15 cellular contexts compared by ENCODE assay signal in genomic region chr1:25064465-25065238, GRCh38.
A peak's percentile ranks its signal among the peaks of the same experiment; 100 is the strongest.
DNase-seq lines count a peak whose midpoint lies in the region; ATAC-seq and TF ChIP-seq lines count a peak whose summit lies in the region.
"Had no signal": no experiment of that assay in that cellular context is flagged by ENCODE, and none has a peak within 500 bp of the region (broad histone marks: within the 10 kb centered on the region; RNA-seq: fewer than 3 reads in every experiment).

No MANE protein-coding gene starts in this region.

- H3K9me3 Mint-ChIP-seq in activated CD8-positive, alpha-beta T cell treated with anti-CD3 and anti-CD28 coated beads for 36 hours = no peaks in the 10 kb centered on the region
- H3K9me3 Mint-ChIP-seq in natural killer cell = no peaks in the 10 kb centered on the region
- H3K9me3 Mint-ChIP-seq: memory B cell had no signal

- peak; percentile 6 for DNase-seq in stimulated activated CD4-positive, alpha-beta T cell treated with anti-CD3 and anti-CD28 coated beads, Interleukin-12 subunit alpha, Interleukin-12 subunit beta, amount 100 ng/mL, for 4 hours
- no peak for DNase-seq in stimulated activated CD4-positive, alpha-beta T cell treated with anti-CD3 and anti-CD28 coated beads, Interleukin-2, amount 100 ng/mL, for 48 hours
- DNase-seq in activated CD8-positive, alpha-beta T cell treated with anti-CD3 and anti-CD28 coated beads for 36 hours = peak; percentile 75
- DNase-seq in natural killer cell = peak; percentile 68
- DNase-seq in aorta = peak; percentile 14 to 36
- DNase-seq in ureter (ENCODE audit: low spot score) = no peak
- DNase-seq in GDM1 (lab: John Stamatoyannopoulos, UW) = no peak
- DNase-seq in NCI-H2107 (lab: John Stamatoyannopoulos, UW) = no peak
- DNase-seq: adrenal gland, AML-193, cortex of kidney, NCI-H1092, NCI-H524 treated with DMSO at 0.1 percent for 48 hours, SHP77 treated with DMSO at 0.1 percent for 48 hours had no signal

- H3K36me3 Mint-ChIP-seq in activated CD8-positive, alpha-beta T cell treated with anti-CD3 and anti-CD28 coated beads for 36 hours (ENCODE audit: low read depth) = no peaks in the 10 kb centered on the region
- H3K36me3 Mint-ChIP-seq in natural killer cell = no peaks in the 10 kb centered on the region
- H3K36me3 Mint-ChIP-seq: memory B cell had no signal

- peaks cover 27% of the 10 kb centered on the region for H3K4me1 Mint-ChIP-seq in activated CD8-positive, alpha-beta T cell treated with anti-CD3 and anti-CD28 coated beads for 36 hours (ENCODE audit: low read depth)
- peaks cover 52 to 71% of the 10 kb centered on the region in 2 donors for H3K4me1 Mint-ChIP-seq in natural killer cell

- no peak overlapping the region for H3K4me3 Mint-ChIP-seq in activated CD8-positive, alpha-beta T cell treated with anti-CD3 and anti-CD28 coated beads for 36 hours
- peak overlapping the region; percentile 91 for H3K4me3 Mint-ChIP-seq in natural killer cell
- H3K4me3 Mint-ChIP-seq: memory B cell had no signal

- intact Hi-C loops in activated CD8-positive, alpha-beta T cell treated with anti-CD3 and anti-CD28 coated beads for 36 hours (cut with micrococcal nuclease) = no loop called here
- intact Hi-C loops in natural killer cell (cut with micrococcal nuclease) = loop anchor here (1.0 to 5.0 kb wide), 6 partner anchors 28 to 153 kb away; no protein-coding TSS in a partner anchor
- intact Hi-C loops in aorta (cut with DNase I) = no loop called here

- no peak overlapping the region for H3K4me3 ChIP-seq in aorta (ENCODE audit: low read length in 2 of 2)
- H3K4me3 ChIP-seq: adrenal gland had no signal

- peak overlapping the region; percentile 67 for H3K27ac Mint-ChIP-seq in activated CD8-positive, alpha-beta T cell treated with anti-CD3 and anti-CD28 coated beads for 36 hours
- H3K27ac Mint-ChIP-seq in natural killer cell = peak overlapping the region; percentile 93 to 95
- H3K27ac Mint-ChIP-seq: memory B cell had no signal

- no peaks in the 10 kb centered on the region for H3K27me3 Mint-ChIP-seq in activated CD8-positive, alpha-beta T cell treated with anti-CD3 and anti-CD28 coated beads for 36 hours
- peaks cover 12 to 17% of the 10 kb centered on the region in 2 donors for H3K27me3 Mint-ChIP-seq in natural killer cell (ENCODE audit: low read depth in 2 of 2)
- H3K27me3 Mint-ChIP-seq: memory B cell had no signal

- CTCF ChIA-PET in activated CD8-positive, alpha-beta T cell treated with anti-CD3 and anti-CD28 coated beads for 36 hours (lab: Charles Lee) = interaction anchor here (0.7 to 1.8 kb wide), 3 partner anchors 27 to 109 kb away, joined by 3 to 7 read pairs (median 4); no protein-coding TSS in a partner anchor

- H3K4me1 ChIP-seq in aorta (ENCODE audit: control insufficient read depth in 1 of 2, insufficient read depth in 2 of 2, low read length in 2 of 2) = no peaks in the 10 kb centered on the region
- H3K4me1 ChIP-seq: adrenal gland had no signal

- H3K27me3 ChIP-seq in aorta (ENCODE audit: control insufficient read depth in 1 of 2, insufficient read depth in 2 of 2, low read length in 1 of 2) = no peaks in the 10 kb centered on the region
- H3K27me3 ChIP-seq: adrenal gland had no signal

- no peaks in the 10 kb centered on the region for H3K9me3 ChIP-seq in aorta (ENCODE audit: control insufficient read depth, low read length)
- H3K9me3 ChIP-seq: adrenal gland had no signal

- H3K36me3 ChIP-seq in aorta (ENCODE audit: control insufficient read depth in 1 of 2, insufficient read depth in 2 of 2, low read length in 1 of 2) = no peaks in the 10 kb centered on the region
- H3K36me3 ChIP-seq: adrenal gland had no signal

- ATAC-seq in activated CD8-positive, alpha-beta T cell treated with anti-CD3 and anti-CD28 coated beads for 36 hours = peak; percentile 82
- ATAC-seq in natural killer cell = peak; percentile 54 to 57 (median 55)
- no peak for ATAC-seq in aorta (ENCODE audit: low FRiP score)

- H3K27ac ChIP-seq in aorta (ENCODE audit: low read depth in 1 of 2, low read length in 2 of 2) = no peak overlapping the region
- H3K27ac ChIP-seq: adrenal gland had no signal

- no peak for TF ChIP-seq CTCF in activated CD8-positive, alpha-beta T cell treated with anti-CD3 and anti-CD28 coated beads for 36 hours (IDR thresholded peaks at IDR 0.05)
- TF ChIP-seq CTCF in natural killer cell (IDR thresholded peaks at IDR 0.05) = no peak

- 90% methylated on average over 7 of the region's 7 CpGs for WGBS in aorta, 2 donors

- POLR2A ChIA-PET in activated CD8-positive, alpha-beta T cell treated with anti-CD3 and anti-CD28 coated beads for 36 hours (lab: Charles Lee) = interaction anchor here (0.8 to 1.3 kb wide), 7 partner anchors 15 to 133 kb away, joined by 3 to 4 read pairs (median 3); no protein-coding TSS in a partner anchor

Comparison
In these comparisons a context has a peak if more than half of its experiments do, and no peak if none do; other contexts are left out.
1. DNase-seq: peak in stimulated activated CD4-positive, alpha-beta T cell treated with anti-CD3 and anti-CD28 coated beads, Interleukin-12 subunit alpha, Interleukin-12 subunit beta, amount 100 ng/mL, for 4 hours (single experiment), activated CD8-positive, alpha-beta T cell treated with anti-CD3 and anti-CD28 coated beads for 36 hours (single experiment), natural killer cell (single experiment) and aorta (2 of 2); none in stimulated activated CD4-positive, alpha-beta T cell treated with anti-CD3 and anti-CD28 coated beads, Interleukin-2, amount 100 ng/mL, for 48 hours (0 of 2), ureter (single experiment), GDM1 (single experiment) and NCI-H2107 (single experiment).